ENCODE assay signal across 2 cellular contexts in the genomic region with DNA sequence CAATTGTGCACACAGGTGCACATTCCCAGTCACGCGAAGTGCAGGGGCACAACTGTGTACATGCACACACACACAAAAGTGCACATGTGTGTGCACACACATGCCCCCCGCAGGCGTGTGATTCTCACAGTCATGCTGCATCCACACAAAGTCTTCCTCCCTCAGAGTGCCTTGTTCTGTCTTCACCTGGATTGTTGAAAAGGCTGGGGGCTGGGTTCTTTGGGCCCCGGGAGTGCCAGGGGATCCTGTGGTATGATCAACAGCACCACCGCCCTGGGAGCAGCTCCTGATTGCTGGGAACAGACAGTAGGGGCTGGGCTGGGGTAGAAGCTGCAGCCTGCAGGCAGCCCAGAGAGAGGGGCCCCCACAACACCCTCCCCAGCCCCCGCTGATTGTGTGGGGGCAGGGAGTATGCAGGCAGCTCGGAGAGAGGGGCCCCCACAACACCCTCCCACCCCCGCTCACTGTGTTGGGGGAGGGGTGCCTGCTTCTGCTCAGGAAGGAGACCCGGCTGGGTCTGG.
TF ChIP-seq lines count a peak whose summit lies in the region.

No MANE protein-coding gene starts in this region.

TF ChIP-seq in SK-N-SH, 30 proteins besides CTCF, POLR2A, EP300 and RAD21 (continued from another document):
- TF ChIP-seq ELF1 (IDR thresholded peaks at IDR 0.05), result no peak
- TF ChIP-seq, protein P1, sequence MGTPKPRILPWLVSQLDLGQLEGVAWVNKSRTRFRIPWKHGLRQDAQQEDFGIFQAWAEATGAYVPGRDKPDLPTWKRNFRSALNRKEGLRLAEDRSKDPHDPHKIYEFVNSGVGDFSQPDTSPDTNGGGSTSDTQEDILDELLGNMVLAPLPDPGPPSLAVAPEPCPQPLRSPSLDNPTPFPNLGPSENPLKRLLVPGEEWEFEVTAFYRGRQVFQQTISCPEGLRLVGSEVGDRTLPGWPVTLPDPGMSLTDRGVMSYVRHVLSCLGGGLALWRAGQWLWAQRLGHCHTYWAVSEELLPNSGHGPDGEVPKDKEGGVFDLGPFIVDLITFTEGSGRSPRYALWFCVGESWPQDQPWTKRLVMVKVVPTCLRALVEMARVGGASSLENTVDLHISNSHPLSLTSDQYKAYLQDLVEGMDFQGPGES (IDR thresholded peaks at IDR 0.05; ENCODE audit: low read depth, low read length), result no peak
- TF ChIP-seq CHD2 (IDR thresholded peaks at IDR 0.05; ENCODE audit: low read length, partially characterized antibody), result no peak
- no peak for TF ChIP-seq NRF1 (IDR thresholded peaks at IDR 0.05; ENCODE audit: low read depth, low read length)
- no peak for TF ChIP-seq FOSL2 (IDR thresholded peaks at IDR 0.05; ENCODE audit: borderline replicate concordance, low read depth)
- TF ChIP-seq TCF12 (IDR thresholded peaks at IDR 0.05), result no peak
- no peak for TF ChIP-seq RFX5 (IDR thresholded peaks at IDR 0.05; ENCODE audit: low read length)
- no peak for TF ChIP-seq POLR2AphosphoS5 (IDR thresholded peaks at IDR 0.05; ENCODE audit: low read depth, low read length)
- no peak for TF ChIP-seq MXI1 (IDR thresholded peaks at IDR 0.05; ENCODE audit: low read depth, low read length)
- TF ChIP-seq, protein P2, sequence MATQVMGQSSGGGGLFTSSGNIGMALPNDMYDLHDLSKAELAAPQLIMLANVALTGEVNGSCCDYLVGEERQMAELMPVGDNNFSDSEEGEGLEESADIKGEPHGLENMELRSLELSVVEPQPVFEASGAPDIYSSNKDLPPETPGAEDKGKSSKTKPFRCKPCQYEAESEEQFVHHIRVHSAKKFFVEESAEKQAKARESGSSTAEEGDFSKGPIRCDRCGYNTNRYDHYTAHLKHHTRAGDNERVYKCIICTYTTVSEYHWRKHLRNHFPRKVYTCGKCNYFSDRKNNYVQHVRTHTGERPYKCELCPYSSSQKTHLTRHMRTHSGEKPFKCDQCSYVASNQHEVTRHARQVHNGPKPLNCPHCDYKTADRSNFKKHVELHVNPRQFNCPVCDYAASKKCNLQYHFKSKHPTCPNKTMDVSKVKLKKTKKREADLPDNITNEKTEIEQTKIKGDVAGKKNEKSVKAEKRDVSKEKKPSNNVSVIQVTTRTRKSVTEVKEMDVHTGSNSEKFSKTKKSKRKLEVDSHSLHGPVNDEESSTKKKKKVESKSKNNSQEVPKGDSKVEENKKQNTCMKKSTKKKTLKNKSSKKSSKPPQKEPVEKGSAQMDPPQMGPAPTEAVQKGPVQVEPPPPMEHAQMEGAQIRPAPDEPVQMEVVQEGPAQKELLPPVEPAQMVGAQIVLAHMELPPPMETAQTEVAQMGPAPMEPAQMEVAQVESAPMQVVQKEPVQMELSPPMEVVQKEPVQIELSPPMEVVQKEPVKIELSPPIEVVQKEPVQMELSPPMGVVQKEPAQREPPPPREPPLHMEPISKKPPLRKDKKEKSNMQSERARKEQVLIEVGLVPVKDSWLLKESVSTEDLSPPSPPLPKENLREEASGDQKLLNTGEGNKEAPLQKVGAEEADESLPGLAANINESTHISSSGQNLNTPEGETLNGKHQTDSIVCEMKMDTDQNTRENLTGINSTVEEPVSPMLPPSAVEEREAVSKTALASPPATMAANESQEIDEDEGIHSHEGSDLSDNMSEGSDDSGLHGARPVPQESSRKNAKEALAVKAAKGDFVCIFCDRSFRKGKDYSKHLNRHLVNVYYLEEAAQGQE (IDR thresholded peaks at IDR 0.05; ENCODE audit: low read depth, low read length), result no peak
- no peak for TF ChIP-seq GABPA (IDR thresholded peaks at IDR 0.05; ENCODE audit: low read depth)
- no peak for TF ChIP-seq TAF1 (IDR thresholded peaks at IDR 0.05; ENCODE audit: borderline replicate concordance, low read depth, low read length)
- TF ChIP-seq, protein P3, sequence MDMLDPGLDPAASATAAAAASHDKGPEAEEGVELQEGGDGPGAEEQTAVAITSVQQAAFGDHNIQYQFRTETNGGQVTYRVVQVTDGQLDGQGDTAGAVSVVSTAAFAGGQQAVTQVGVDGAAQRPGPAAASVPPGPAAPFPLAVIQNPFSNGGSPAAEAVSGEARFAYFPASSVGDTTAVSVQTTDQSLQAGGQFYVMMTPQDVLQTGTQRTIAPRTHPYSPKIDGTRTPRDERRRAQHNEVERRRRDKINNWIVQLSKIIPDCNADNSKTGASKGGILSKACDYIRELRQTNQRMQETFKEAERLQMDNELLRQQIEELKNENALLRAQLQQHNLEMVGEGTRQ (IDR thresholded peaks at IDR 0.05; ENCODE audit: borderline replicate concordance, low read depth, low read length), result no peak
- no peak for TF ChIP-seq FOXM1 (IDR thresholded peaks at IDR 0.05; ENCODE audit: low read depth)
- no peak for TF ChIP-seq JUND (IDR thresholded peaks at IDR 0.05)
- TF ChIP-seq, protein P4, sequence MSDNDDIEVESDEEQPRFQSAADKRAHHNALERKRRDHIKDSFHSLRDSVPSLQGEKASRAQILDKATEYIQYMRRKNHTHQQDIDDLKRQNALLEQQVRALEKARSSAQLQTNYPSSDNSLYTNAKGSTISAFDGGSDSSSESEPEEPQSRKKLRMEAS (IDR thresholded peaks at IDR 0.05; ENCODE audit: low read depth), result no peak
TF ChIP-seq in SK-N-SH: peak in this region for 0.

TF ChIP-seq in SK-N-SH treated with all-trans-retinoic acid at 6 μM for 48 hours, 23 proteins besides CTCF, POLR2A, EP300 and RAD21 (continued from another document):
- TF ChIP-seq BACH2 (CRISPR knock-in tag; IDR thresholded peaks at IDR 0.05; ENCODE audit: borderline replicate concordance), result no peak
- TF ChIP-seq, protein P5, sequence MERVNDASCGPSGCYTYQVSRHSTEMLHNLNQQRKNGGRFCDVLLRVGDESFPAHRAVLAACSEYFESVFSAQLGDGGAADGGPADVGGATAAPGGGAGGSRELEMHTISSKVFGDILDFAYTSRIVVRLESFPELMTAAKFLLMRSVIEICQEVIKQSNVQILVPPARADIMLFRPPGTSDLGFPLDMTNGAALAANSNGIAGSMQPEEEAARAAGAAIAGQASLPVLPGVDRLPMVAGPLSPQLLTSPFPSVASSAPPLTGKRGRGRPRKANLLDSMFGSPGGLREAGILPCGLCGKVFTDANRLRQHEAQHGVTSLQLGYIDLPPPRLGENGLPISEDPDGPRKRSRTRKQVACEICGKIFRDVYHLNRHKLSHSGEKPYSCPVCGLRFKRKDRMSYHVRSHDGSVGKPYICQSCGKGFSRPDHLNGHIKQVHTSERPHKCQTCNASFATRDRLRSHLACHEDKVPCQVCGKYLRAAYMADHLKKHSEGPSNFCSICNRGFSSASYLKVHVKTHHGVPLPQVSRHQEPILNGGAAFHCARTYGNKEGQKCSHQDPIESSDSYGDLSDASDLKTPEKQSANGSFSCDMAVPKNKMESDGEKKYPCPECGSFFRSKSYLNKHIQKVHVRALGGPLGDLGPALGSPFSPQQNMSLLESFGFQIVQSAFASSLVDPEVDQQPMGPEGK (CRISPR knock-in tag; IDR thresholded peaks at IDR 0.05; ENCODE audit: borderline replicate concordance), result no peak
- no peak for TF ChIP-seq SNAI2 (CRISPR knock-in tag; IDR thresholded peaks at IDR 0.05)
- no peak for TF ChIP-seq TOX (CRISPR knock-in tag; IDR thresholded peaks at IDR 0.05; ENCODE audit: borderline replicate concordance)
- no peak for TF ChIP-seq ARNTL (CRISPR knock-in tag; IDR thresholded peaks at IDR 0.05; ENCODE audit: borderline replicate concordance, low read depth)
- TF ChIP-seq GLIS3 (CRISPR knock-in tag; IDR thresholded peaks at IDR 0.05), result no peak
